ENCODE assay signal across 6 cellular contexts in the genomic region with DNA sequence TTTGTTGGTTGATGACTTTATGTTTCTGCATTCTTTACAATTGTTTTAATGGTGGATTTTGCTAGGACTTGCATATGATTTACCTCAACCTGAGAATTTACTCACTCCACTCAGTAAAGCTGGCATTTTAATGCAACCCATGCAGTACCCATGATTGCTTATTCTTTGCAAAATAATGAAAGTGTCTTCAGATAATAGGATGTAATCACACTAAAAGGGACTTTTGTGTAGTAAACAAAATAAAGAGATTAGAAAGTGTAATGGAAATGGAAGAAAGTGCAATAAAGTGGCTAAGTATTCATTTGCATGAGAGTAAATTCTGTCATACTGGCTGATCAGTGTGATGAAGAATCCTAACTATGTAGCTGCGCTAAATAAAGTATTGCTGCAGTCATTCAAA.
"Had no signal": no experiment of that assay in that cellular context is flagged by ENCODE, and none has a peak within 500 bp of the region (broad histone marks: within the 10 kb centered on the region; RNA-seq: fewer than 3 reads in every experiment).

No MANE protein-coding gene starts in this region.

- DNase-seq: IMR-90, KBM-7, KG1 had no signal

- H3K4me3 ChIP-seq: K562 had no signal

- H3K36me3 Mint-ChIP-seq: IgD-negative memory B cell had no signal

- ATAC-seq: HepG2, K562 had no signal

- H3K27me3 Mint-ChIP-seq: IgD-negative memory B cell had no signal

- H3K4me1 Mint-ChIP-seq: IgD-negative memory B cell had no signal

- H3K4me3 Mint-ChIP-seq: IgD-negative memory B cell had no signal

- H3K27ac Mint-ChIP-seq: IgD-negative memory B cell had no signal
